1 cellular context compared by ENCODE assay signal in genomic region chr15:36626984-36627383, GRCh38.
TF ChIP-seq lines count a peak whose summit lies in the region.

No MANE protein-coding gene starts in this region.

TF ChIP-seq in H1, 55 proteins besides CTCF, POLR2A, EP300 and RAD21:
- TF ChIP-seq ATF2 (IDR thresholded peaks at IDR 0.05; ENCODE audit: low read length) (no peak), GTF2F1 (IDR thresholded peaks at IDR 0.05; ENCODE audit: borderline replicate concordance, low read depth, low read length) (no peak), KDM4A (IDR thresholded peaks at IDR 0.05; ENCODE audit: low read depth, low read length, severe bottlenecking) (no peak), ASH2L (IDR thresholded peaks at IDR 0.05; ENCODE audit: low read length) (no peak), CEBPB (IDR thresholded peaks at IDR 0.05; ENCODE audit: low read depth, low read length) (no peak), POU5F1 (IDR thresholded peaks at IDR 0.05; ENCODE audit: low read depth, low read length) (no peak), CHD1 (IDR thresholded peaks at IDR 0.05; ENCODE audit: low read depth, low read length) (no peak), MAFK (IDR thresholded peaks at IDR 0.05; ENCODE audit: low read depth, low read length) (no peak), SUZ12 (IDR thresholded peaks at IDR 0.05; ENCODE audit: low read length) (no peak), E2F6 (IDR thresholded peaks at IDR 0.05) (no peak), YY1 (IDR thresholded peaks at IDR 0.05; ENCODE audit: low read depth, low read length) (no peak), KDM1A (IDR thresholded peaks at IDR 0.05; ENCODE audit: borderline replicate concordance, low read length) (no peak), HDAC2 (IDR thresholded peaks at IDR 0.05; ENCODE audit: borderline replicate concordance in 1 of 2, low read depth in 2 of 2, low read length in 2 of 2) (no peak), POLR2AphosphoS5 (IDR thresholded peaks at IDR 0.05; ENCODE audit: low read depth, low read length) (no peak), FOSL1 (IDR thresholded peaks at IDR 0.05; ENCODE audit: insufficient read depth, low read depth, low read length) (no peak), EZH2 (IDR thresholded peaks at IDR 0.05; ENCODE audit: low read depth, low read length, severe bottlenecking) (no peak), RBBP5 (IDR thresholded peaks at IDR 0.05; ENCODE audit: borderline replicate concordance, low read depth, low read length) (no peak), TAF1 (IDR thresholded peaks at IDR 0.05; ENCODE audit: low read depth, low read length) (no peak)
